ENCODE assay signal across 8 cellular contexts in genomic region chr1:170562644-170563338, GRCh38. TPM values are rescaled to one million over a fixed set of nuclear protein-coding genes. Genes with fewer than 3 reads are reported as not detected.
DNase-seq lines count a peak whose midpoint lies in the region; ATAC-seq and FAIRE-seq lines count a peak whose summit lies in the region.
"Had no signal": no experiment of that assay in that cellular context is flagged by ENCODE, and none has a peak within 500 bp of the region (broad histone marks: within the 10 kb centered on the region; RNA-seq: fewer than 3 reads in every experiment).

No MANE protein-coding gene starts in this region.

- H4K20me1 ChIP-seq in Karpas-422 (ENCODE audit: insufficient read depth, low read depth, low read length) = no peaks in the 10 kb centered on the region

- H3K27me3 ChIP-seq in neuronal stem cell (ENCODE audit: control insufficient read depth in 3 of 3, insufficient read depth in 3 of 3, low read depth in 1 of 3, low read length in 3 of 3) = no peaks in the 10 kb centered on the region
- no peaks in the 10 kb centered on the region for H3K27me3 ChIP-seq in Karpas-422 (ENCODE audit: low read length)

- no peak overlapping the region for H3K18ac ChIP-seq in neuronal stem cell (ENCODE audit: low read length)

- H2AFZ ChIP-seq in neuronal stem cell (ENCODE audit: low read length) (peak overlapping the region; percentile 76), Karpas-422 (ENCODE audit: low read length) (no peak overlapping the region)

- H2BK5ac ChIP-seq in neuronal stem cell (ENCODE audit: low read length) = no peak overlapping the region

- WGBS in neuronal stem cell (ENCODE audit: extremely low coverage in 2 of 2, insufficient read length in 2 of 2, insufficient replicate concordance in 1 of 2), 2 donors = no CpG with 5 or more reads among the region's 7 CpGs

- H2BK15ac ChIP-seq in neuronal stem cell (ENCODE audit: low read length) = no peak overlapping the region

- H3K23ac ChIP-seq in neuronal stem cell (ENCODE audit: low read depth, low read length, poor library complexity) = no peak overlapping the region

- no peak overlapping the region for H2BK120ac ChIP-seq in neuronal stem cell (ENCODE audit: low read depth, low read length)

- no peak overlapping the region for H2BK12ac ChIP-seq in neuronal stem cell (ENCODE audit: low read length)

- H3K36me3 ChIP-seq in neuronal stem cell (replicated peaks in 1 of 2; ENCODE audit: control insufficient read depth in 2 of 2, insufficient read depth in 2 of 2, low read length in 2 of 2) (no peaks in the 10 kb centered on the region), Karpas-422 (ENCODE audit: insufficient read depth, low read length) (no peaks in the 10 kb centered on the region)

- H3K27ac ChIP-seq in neuronal stem cell (replicated peaks; ENCODE audit: low read length) (no peak overlapping the region), Karpas-422 (ENCODE audit: low read length) (no peak overlapping the region)

- no peak overlapping the region for H4K8ac ChIP-seq in neuronal stem cell (ENCODE audit: low read depth, low read length)

- H4K91ac ChIP-seq in neuronal stem cell (ENCODE audit: low read depth, low read length, poor library complexity) = no peak overlapping the region

- H3K4ac ChIP-seq in neuronal stem cell (ENCODE audit: low read length) = no peak overlapping the region

- peak; percentile 71 for ATAC-seq in HG02981 (IDR thresholded peaks at IDR 0.05; ENCODE audit: unreplicated experiment)

- H3K79me1 ChIP-seq in neuronal stem cell (ENCODE audit: low read depth, low read length) = no peaks in the 10 kb centered on the region

- H3K4me3 ChIP-seq in neuronal stem cell (ENCODE audit: low read length in 2 of 2) (no peak overlapping the region), Karpas-422 (ENCODE audit: low read length) (no peak overlapping the region)

- H3K4me2 ChIP-seq in neuronal stem cell (ENCODE audit: insufficient read depth, low read length, poor library complexity, severe bottlenecking) (no peak overlapping the region), Karpas-422 (ENCODE audit: low read depth, low read length, poor library complexity, severe bottlenecking) (no peak overlapping the region)

- H3K14ac ChIP-seq in neuronal stem cell (ENCODE audit: low read length) = no peak overlapping the region

- H3K9me3 ChIP-seq in neuronal stem cell (replicated peaks in 1 of 2; ENCODE audit: control insufficient read depth in 2 of 2, insufficient read depth in 1 of 2, low read depth in 1 of 2, low read length in 2 of 2) = peaks cover 2 to 17% of the 10 kb centered on the region in 2 donors
- H3K9me3 ChIP-seq in Karpas-422 (ENCODE audit: low read length) = no peaks in the 10 kb centered on the region

- no peak overlapping the region for H3K9ac ChIP-seq in neuronal stem cell (ENCODE audit: low read depth, low read length, poor library complexity)
- H3K9ac ChIP-seq in Karpas-422 (ENCODE audit: low read length) = no peak overlapping the region

- no peak overlapping the region for H2AK5ac ChIP-seq in neuronal stem cell (ENCODE audit: low read depth, low read length)

- DNase-seq in GM18507 (ENCODE audit: extremely low spot score, insufficient read length, low read depth) (peak; percentile 5), T1000 (lab: John Stamatoyannopoulos, UW) (peak; percentile 11), fibroblast of gingiva (ENCODE audit: low read depth) (peak; percentile 93), neuronal stem cell (ENCODE audit: low spot score) (no peak), Karpas-422 (no peak), mesenteric fat pad (ENCODE audit: low spot score) (no peak)
- DNase-seq: activated B cell treated with CpG ODN at 0.5 μM for 24 hours had no signal

- FAIRE-seq in GM18507 (lab: Jason Lieb, UNC) = no peak

- H3K9me2 ChIP-seq in Karpas-422 (replicated peaks; ENCODE audit: insufficient read depth, low read length) = no peaks in the 10 kb centered on the region

- H3K4me1 ChIP-seq in neuronal stem cell (ENCODE audit: control insufficient read depth in 2 of 2, insufficient read depth in 1 of 2, low read depth in 1 of 2, low read length in 2 of 2) (peaks cover 11 to 14% of the 10 kb centered on the region in 2 donors), Karpas-422 (ENCODE audit: low read length) (no peaks in the 10 kb centered on the region)

- H3K79me2 ChIP-seq in Karpas-422 (ENCODE audit: low read length) = no peaks in the 10 kb centered on the region

RNA-seq across cellular contexts. Expression of gene GORAB, which starts 30.8 kb away (rescaled TPM):
- 9.8 TPM for polyA plus RNA-seq in neuronal stem cell (2013, experiment 1 of 2)
- 10.5 TPM for polyA plus RNA-seq in neuronal stem cell (2013, experiment 2 of 2)
- 7.2 and 13.1 TPM in 2 replicates for total RNA-seq in Karpas-422 (2014; rRNA removed; shearing (Covaris generic); ENCODE audit: low replicate concordance)
- total RNA-seq in mesenteric fat pad = 8.9 TPM

Comparison
In these comparisons a context has a peak if more than half of its experiments do, and no peak if none do; other contexts are left out.
1. DNase-seq: peak in GM18507 (single experiment), T1000 (single experiment) and fibroblast of gingiva (single experiment); none in neuronal stem cell (single experiment), Karpas-422 (single experiment) and mesenteric fat pad (single experiment).